In genomic region chr1:211830330-211831142, GRCh38 we compare ENCODE assay signal across 8 cellular contexts. TPM values are rescaled to one million over a fixed set of nuclear protein-coding genes. Genes with fewer than 3 reads are reported as not detected.
DNase-seq lines count a peak whose midpoint lies in the region; ATAC-seq, FAIRE-seq and TF ChIP-seq lines count a peak whose summit lies in the region.

A gene with protein sequence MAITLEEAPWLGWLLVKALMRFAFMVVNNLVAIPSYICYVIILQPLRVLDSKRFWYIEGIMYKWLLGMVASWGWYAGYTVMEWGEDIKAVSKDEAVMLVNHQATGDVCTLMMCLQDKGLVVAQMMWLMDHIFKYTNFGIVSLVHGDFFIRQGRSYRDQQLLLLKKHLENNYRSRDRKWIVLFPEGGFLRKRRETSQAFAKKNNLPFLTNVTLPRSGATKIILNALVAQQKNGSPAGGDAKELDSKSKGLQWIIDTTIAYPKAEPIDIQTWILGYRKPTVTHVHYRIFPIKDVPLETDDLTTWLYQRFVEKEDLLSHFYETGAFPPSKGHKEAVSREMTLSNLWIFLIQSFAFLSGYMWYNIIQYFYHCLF (minus strand): TSS chr1:211830763. CDS start chr1:211829296, 1,467 bp downstream.

- no peaks in the 10 kb centered on the region for H3K9me3 ChIP-seq in keratinocyte (ENCODE audit: control insufficient read depth, low read depth, low read length)

- peak; percentile 62 for ATAC-seq in HG02938 (IDR thresholded peaks at IDR 0.05; ENCODE audit: unreplicated experiment)

- H3K27me3 ChIP-seq in keratinocyte (ENCODE audit: control insufficient read depth, extremely low read depth, insufficient read depth, low read length): no peaks in the 10 kb centered on the region

- H3K4me1 ChIP-seq in keratinocyte (ENCODE audit: control insufficient read depth, extremely low read depth, insufficient read depth, low read length): peaks cover 13% of the 10 kb centered on the region

- H2AFZ ChIP-seq in keratinocyte (ENCODE audit: control insufficient read depth, low read length): peak within 1 kb of the TSS; percentile 97

- no peaks in the 10 kb centered on the region for H4K20me1 ChIP-seq in keratinocyte (ENCODE audit: control insufficient read depth, extremely low read depth, insufficient read depth, low read length)

- DNase-seq in NK-92 treated with Interleukin-12 subunit alpha and Interleukin-12 subunit beta, amount 100 ng/mL, for 24 hours (lab: John Stamatoyannopoulos, UW): peak; percentile 44
- DNase-seq in NK-92 (lab: John Stamatoyannopoulos, UW; ENCODE audit: unreplicated experiment) (no peak), NCI-H2171 (lab: John Stamatoyannopoulos, UW) (peak; percentile 72), keratinocyte (ENCODE audit: low read depth, low spot score) (no peak)
- peak; percentile 32 for DNase-seq in activated CD4-positive, CD25-positive, alpha-beta regulatory T cell treated with anti-CD3 and anti-CD28 coated beads, Interleukin-2, amount 50 U/mL, for 16 hours (ENCODE audit: low read depth, low spot score)
- DNase-seq in central memory CD4-positive, alpha-beta T cell: peak; percentile 65
- peak; percentile 53 to 66 for DNase-seq in stimulated activated CD4-positive, alpha-beta T cell treated with anti-CD3 and anti-CD28 coated beads, Interleukin-15, amount 100 ng/mL, for 1 hour (ENCODE audit: low read depth in 1 of 2, low spot score in 1 of 2)

- dilution Hi-C loops in keratinocyte (cut with MboI; ENCODE audit: extremely low pct_ligation_motif_present, low sequenced_read_pairs): no loop called here

- H3K79me2 ChIP-seq in keratinocyte (ENCODE audit: control insufficient read depth, insufficient read depth, low read length): peaks cover 5% of the 10 kb centered on the region

- H3K4me3 ChIP-seq in keratinocyte (ENCODE audit: control insufficient read depth in 2 of 3, extremely low read depth in 1 of 3, insufficient read depth in 2 of 3, low read depth in 1 of 3, low read length in 3 of 3): peak within 1 kb of the TSS; percentile 45 to 79 (median 73)

- no peaks in the 10 kb centered on the region for H3K36me3 ChIP-seq in keratinocyte (ENCODE audit: control insufficient read depth in 2 of 2, extremely low read depth in 1 of 2, insufficient read depth in 2 of 2, low read length in 2 of 2)

- peak within 1 kb of the TSS; percentile 88 for H3K4me2 ChIP-seq in keratinocyte (ENCODE audit: control insufficient read depth, extremely low read depth, insufficient read depth, low read depth, low read length)

- FAIRE-seq in keratinocyte (lab: Jason Lieb, UNC): no peak

- H3K27ac ChIP-seq in keratinocyte (ENCODE audit: control insufficient read depth, insufficient read depth, low read length): peak within 1 kb of the TSS; percentile 51

- H3K9me1 ChIP-seq in keratinocyte (ENCODE audit: control insufficient read depth, extremely low read depth, insufficient read depth, low read length): no peaks in the 10 kb centered on the region

- TF ChIP-seq CTCF in keratinocyte (optimal IDR thresholded peaks at IDR 0.05 in 1 of 3, IDR thresholded peaks at IDR 0.05 in 1 of 3, conservative IDR thresholded peaks at IDR 0.05 in 1 of 3; ENCODE audit: extremely low read depth in 1 of 3, insufficient read depth in 2 of 3, low read length in 3 of 3): peak in 2 of 3 experiments; percentile 66 to 77

- peak within 1 kb of the TSS; percentile 80 for H3K9ac ChIP-seq in keratinocyte (ENCODE audit: control insufficient read depth, extremely low read depth, insufficient read depth, low read length)

RNA-seq across cellular contexts. Expression of the gene that starts here (rescaled TPM):
- 7.4 to 14.7 TPM (median 11.2 TPM) in 3 replicates for polyA plus RNA-seq in keratinocyte
- polyA plus RNA-seq in keratinocyte (2011; ENCODE audit: low read depth): 5.4 TPM
- polyA plus RNA-seq in keratinocyte (2011; cell fraction: cytosol; rRNA removed): 5.9 and 9.3 TPM in 2 replicates
- polyA plus RNA-seq in keratinocyte (2011; cell fraction: nucleus; rRNA removed): 7.9 and 10.3 TPM in 2 replicates
- 3.4 and 12.2 TPM in 2 replicates for polyA plus RNA-seq in keratinocyte (2012; ENCODE audit: low replicate concordance)
- polyA minus RNA-seq in keratinocyte: 5.6 to 18.5 TPM (median 8.3 TPM) in 3 replicates
- polyA minus RNA-seq in keratinocyte (2011; cell fraction: cytosol; rRNA and poly(A)+ RNA removed): 34.3 TPM
- 18.4 and 21.7 TPM in 2 replicates for polyA minus RNA-seq in keratinocyte (2011; cell fraction: nucleus; rRNA and poly(A)+ RNA removed)

Comparison
In these comparisons a context has a peak if more than half of its experiments do, and no peak if none do; other contexts are left out.
1. DNase-seq: peak in NK-92 treated with Interleukin-12 subunit alpha and Interleukin-12 subunit beta, amount 100 ng/mL, for 24 hours (single experiment), NCI-H2171 (single experiment), activated CD4-positive, CD25-positive, alpha-beta regulatory T cell treated with anti-CD3 and anti-CD28 coated beads, Interleukin-2, amount 50 U/mL, for 16 hours (single experiment), central memory CD4-positive, alpha-beta T cell (single experiment) and stimulated activated CD4-positive, alpha-beta T cell treated with anti-CD3 and anti-CD28 coated beads, Interleukin-15, amount 100 ng/mL, for 1 hour (2 of 2); none in NK-92 (single experiment) and keratinocyte (single experiment).